20 cellular contexts compared by ENCODE assay signal in the genomic region with DNA sequence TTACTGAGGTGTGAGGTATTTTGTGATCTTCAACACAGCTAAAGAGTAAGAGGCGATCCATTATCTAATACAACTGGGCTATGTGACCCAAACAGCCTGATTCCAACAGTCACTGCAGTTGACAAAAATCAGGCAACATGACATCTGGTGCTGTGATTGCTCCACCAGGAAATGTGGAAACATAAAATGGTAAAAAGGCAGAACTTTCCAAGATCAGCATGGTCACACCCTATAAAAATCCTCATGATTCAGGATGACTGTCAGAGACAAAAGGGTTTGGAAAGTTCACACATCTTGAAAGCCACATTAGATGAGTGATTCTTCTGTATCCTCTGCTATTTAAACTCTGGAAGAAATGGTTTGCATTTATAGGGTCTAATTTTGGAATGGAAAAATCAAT.
DNase-seq lines count a peak whose midpoint lies in the region; TF ChIP-seq lines count a peak whose summit lies in the region.
"Had no signal": no experiment of that assay in that cellular context is flagged by ENCODE, and none has a peak within 500 bp of the region (broad histone marks: within the 10 kb centered on the region; RNA-seq: fewer than 3 reads in every experiment).

No MANE protein-coding gene starts in this region.

- H3K9me3 Mint-ChIP-seq in HFFc6 (no peaks in the 10 kb centered on the region), type B pancreatic cell (peaks cover 6% of the 10 kb centered on the region)
- H3K9me3 Mint-ChIP-seq: activated CD8-positive, alpha-beta T cell treated with anti-CD3 and anti-CD28 coated beads for 36 hours had no signal

- H3K4me3 Mint-ChIP-seq in HFFc6 (no peak overlapping the region), type B pancreatic cell (no peak overlapping the region)
- H3K4me3 Mint-ChIP-seq: activated CD8-positive, alpha-beta T cell treated with anti-CD3 and anti-CD28 coated beads for 36 hours; naive thymus-derived CD4-positive, alpha-beta T cell had no signal

- no peak overlapping the region for H3K4me3 ChIP-seq in BJ (ENCODE audit: low read depth, low read length)
- H3K4me3 ChIP-seq: lower lobe of right lung, MG63, Peyer's patch had no signal

- POLR2A ChIA-PET in BJ (lab: Charles Lee) = no interaction called here

- no peaks in the 10 kb centered on the region for H3K27me3 Mint-ChIP-seq in HFFc6 (ENCODE audit: insufficient read depth)
- H3K27me3 Mint-ChIP-seq in type B pancreatic cell = no peaks in the 10 kb centered on the region
- H3K27me3 Mint-ChIP-seq: activated CD8-positive, alpha-beta T cell treated with anti-CD3 and anti-CD28 coated beads for 36 hours; naive thymus-derived CD4-positive, alpha-beta T cell had no signal

- H3K27ac Mint-ChIP-seq in HFFc6 (peak overlapping the region; percentile 14; the same call in 1 of the 2 replicates), type B pancreatic cell (no peak overlapping the region)
- H3K27ac Mint-ChIP-seq: activated CD8-positive, alpha-beta T cell treated with anti-CD3 and anti-CD28 coated beads for 36 hours; naive thymus-derived CD4-positive, alpha-beta T cell had no signal

- H3K27ac ChIP-seq in epithelial cell of prostate = peak overlapping the region; percentile 34
- H3K27ac ChIP-seq: lower lobe of right lung, Peyer's patch, VCaP had no signal

- DNase-seq in BJ (ENCODE audit: low read depth) = peak; percentile 77
- DNase-seq in HFFc6 = peak; percentile 68
- no peak for DNase-seq in epithelial cell of prostate (ENCODE audit: low read depth, low spot score)
- DNase-seq in myocyte (ENCODE audit: low read depth) = peak; percentile 53
- no peak for DNase-seq in NCI-H524 treated with DMSO at 0.1 percent for 48 hours (lab: John Stamatoyannopoulos, UW)
- DNase-seq in NCI-H2196 treated with DMSO at 0.1 percent for 48 hours (lab: John Stamatoyannopoulos, UW; ENCODE audit: unreplicated experiment) = no peak
- no peak for DNase-seq in type B pancreatic cell (ENCODE audit: extremely low spot score, unreplicated experiment)
- DNase-seq in HK-2 (ENCODE audit: unreplicated experiment) = no peak
- DNase-seq: activated CD8-positive, alpha-beta T cell treated with anti-CD3 and anti-CD28 coated beads for 36 hours; BE2C; DMS153; lower lobe of right lung; MG63; naive thymus-derived CD4-positive, alpha-beta T cell; NCI-H187 treated with DMSO at 0.1 percent for 48 hours; NCI-H526 treated with DMSO at 0.1 percent for 48 hours; Peyer's patch; substantia nigra; SW 1271 had no signal

- H3K36me3 Mint-ChIP-seq in HFFc6 (ENCODE audit: low read depth) (no peaks in the 10 kb centered on the region), type B pancreatic cell (no peaks in the 10 kb centered on the region)
- H3K36me3 Mint-ChIP-seq: naive thymus-derived CD4-positive, alpha-beta T cell had no signal

- no peaks in the 10 kb centered on the region for H3K36me3 ChIP-seq in BJ (ENCODE audit: control insufficient read depth, insufficient read depth, low read length)
- H3K36me3 ChIP-seq: BE2C, lower lobe of right lung, MG63, Peyer's patch had no signal

- TF ChIP-seq CTCF in BJ (IDR thresholded peaks at IDR 0.05; ENCODE audit: insufficient read depth, low read depth, low read length) = no peak
- no peak for TF ChIP-seq CTCF in HFFc6 (IDR thresholded peaks at IDR 0.05)
- no peak for TF ChIP-seq CTCF in type B pancreatic cell (conservative IDR thresholded peaks at IDR 0.05)

- CTCF ChIA-PET in BJ (lab: Yijun Ruan, JAX) = no interaction called here

- no peaks in the 10 kb centered on the region for H3K27me3 ChIP-seq in BJ (ENCODE audit: control insufficient read depth, insufficient read depth, low read length)
- H3K27me3 ChIP-seq: BE2C, MG63, Peyer's patch had no signal

- H3K4me1 Mint-ChIP-seq in HFFc6 (ENCODE audit: low read depth) = peaks cover 16% of the 10 kb centered on the region
- H3K4me1 Mint-ChIP-seq in type B pancreatic cell (ENCODE audit: unreplicated experiment) = no peaks in the 10 kb centered on the region
- H3K4me1 Mint-ChIP-seq: naive thymus-derived CD4-positive, alpha-beta T cell had no signal

Comparison
In these comparisons a context has a peak if more than half of its experiments do, and no peak if none do; other contexts are left out.
1. DNase-seq: peak in BJ (single experiment), HFFc6 (single experiment) and myocyte (single experiment); none in epithelial cell of prostate (single experiment), NCI-H524 treated with DMSO at 0.1 percent for 48 hours (single experiment), NCI-H2196 treated with DMSO at 0.1 percent for 48 hours (single experiment), type B pancreatic cell (single experiment) and HK-2 (single experiment).